ENCODE assay signal across 8 cellular contexts in the genomic region with DNA sequence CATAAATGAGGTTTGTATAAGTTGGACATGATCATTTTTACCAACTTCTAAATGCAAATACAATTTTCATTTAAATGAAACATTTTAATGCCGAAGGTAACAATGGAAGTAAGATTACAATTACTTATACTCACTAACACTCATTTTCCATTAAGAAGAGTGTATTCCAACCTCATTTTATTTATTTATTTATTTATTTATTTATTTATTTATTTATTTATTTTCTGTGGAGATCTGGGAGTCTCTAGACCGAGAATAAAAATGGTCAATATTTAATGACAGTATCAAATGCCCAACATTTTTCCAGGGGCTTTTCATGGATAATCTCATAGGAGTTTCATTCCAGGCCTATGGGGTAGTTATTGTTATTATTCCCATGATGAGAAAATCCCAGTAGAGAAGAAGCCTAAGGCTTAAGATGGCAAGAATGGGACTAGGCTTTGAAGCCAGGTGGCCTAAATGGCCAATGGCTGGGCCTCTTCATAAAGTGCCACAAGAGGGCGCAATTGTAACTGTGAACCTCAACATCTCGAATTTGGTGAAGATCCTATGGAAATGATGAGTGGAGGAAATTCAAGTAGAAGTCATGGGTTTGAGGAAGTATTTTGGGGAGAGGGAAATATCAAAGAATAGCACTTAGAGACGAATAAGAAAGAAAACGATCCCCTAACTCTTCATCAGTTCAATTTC. TPM values are rescaled to one million over a fixed set of nuclear protein-coding genes. Genes with fewer than 3 reads are reported as not detected.
DNase-seq lines count a peak whose midpoint lies in the region; ATAC-seq and TF ChIP-seq lines count a peak whose summit lies in the region.

No MANE protein-coding gene starts in this region.

- H3K79me2 ChIP-seq in DOHH2 (ENCODE audit: control insufficient read depth, low read length): no peaks in the 10 kb centered on the region

- no peaks in the 10 kb centered on the region for H3K9me2 ChIP-seq in DOHH2 (replicated peaks; ENCODE audit: control insufficient read depth, low read length)

- peak; percentile 90 for TF ChIP-seq CTCF in DOHH2 (IDR thresholded peaks at IDR 0.05; ENCODE audit: low read depth, low read length, poor library complexity, severe bottlenecking)
- peak; percentile 6 for TF ChIP-seq CTCF in lung (IDR thresholded peaks at IDR 0.05; ENCODE audit: control extremely low read depth, extremely low read depth)

- H3F3A ChIP-seq in DOHH2 (ENCODE audit: control insufficient read depth, insufficient read depth): no peaks in the 10 kb centered on the region

- H4K20me1 ChIP-seq in DOHH2 (ENCODE audit: control insufficient read depth, insufficient read depth, low read depth, low read length): no peaks in the 10 kb centered on the region

- H3K27me3 ChIP-seq in DOHH2 (ENCODE audit: control insufficient read depth, low read length): no peaks in the 10 kb centered on the region
- H3K27me3 ChIP-seq in adipocyte (replicated peaks; ENCODE audit: control insufficient read depth, insufficient read depth, low read length): no peaks in the 10 kb centered on the region
- H3K27me3 ChIP-seq in lung (ENCODE audit: control insufficient read depth, insufficient read depth): no peaks in the 10 kb centered on the region

- H3K9ac ChIP-seq in adipocyte (ENCODE audit: low read length): peak overlapping the region; percentile 25

- peak; percentile 69 for DNase-seq in KBM-7
- peak; percentile 56 for DNase-seq in adipocyte (ENCODE audit: low read depth)
- DNase-seq in lung (ENCODE audit: low spot score): no peak
- DNase-seq in NCI-H1048 (lab: John Stamatoyannopoulos, UW): no peak
- no peak for DNase-seq in kidney glomerular epithelial cell (lab: John Stamatoyannopoulos, UW)
- DNase-seq in NCI-H2171 treated with DMSO at 0.1 percent for 48 hours (lab: John Stamatoyannopoulos, UW): no peak

- WGBS in lung, 2 donors: 52 to 59% methylated on average over 6 of the region's 6 CpGs

- no peak overlapping the region for H3K4me2 ChIP-seq in DOHH2 (ENCODE audit: low read length)

- no peak overlapping the region for H3K27ac ChIP-seq in DOHH2 (ENCODE audit: low read depth, low read length)
- H3K27ac ChIP-seq in lung (ENCODE audit: low read depth in 1 of 2, low read length in 1 of 2): no peak overlapping the region

- in situ Hi-C loops in KBM-7 (cut with MboI; ENCODE audit: low pct_unique_long_range_greater_than_20kb, low sequenced_read_pairs): no loop called here

- H3K4me3 ChIP-seq in DOHH2 (ENCODE audit: low read length): no peak overlapping the region
- H3K4me3 ChIP-seq in adipocyte (ENCODE audit: low read length): no peak overlapping the region
- H3K4me3 ChIP-seq in lung: no peak overlapping the region

- no peaks in the 10 kb centered on the region for H3K36me3 ChIP-seq in DOHH2 (ENCODE audit: control insufficient read depth, low read length)
- peaks cover 79% of the 10 kb centered on the region for H3K36me3 ChIP-seq in adipocyte (ENCODE audit: control insufficient read depth, insufficient read depth, low read length, severe bottlenecking)
- H3K36me3 ChIP-seq in lung (ENCODE audit: control insufficient read depth in 2 of 2, insufficient read depth in 2 of 2, low read length in 2 of 2): peaks cover 0 to 3% of the 10 kb centered on the region in 2 donors

- no peaks in the 10 kb centered on the region for H3K4me1 ChIP-seq in DOHH2 (ENCODE audit: control insufficient read depth, low read length)
- peaks cover 57% of the 10 kb centered on the region for H3K4me1 ChIP-seq in adipocyte (ENCODE audit: control insufficient read depth, insufficient read depth, low read length)
- peaks cover 0 to 1% of the 10 kb centered on the region in 2 donors for H3K4me1 ChIP-seq in lung (ENCODE audit: control insufficient read depth in 2 of 2, insufficient read depth in 2 of 2, low read length in 2 of 2)

- ATAC-seq in GM19328 (IDR thresholded peaks at IDR 0.05; ENCODE audit: unreplicated experiment) (peak; percentile 65), lung (ENCODE audit: insufficient read depth, low FRiP score) (no peak)

- H3K9me3 ChIP-seq in DOHH2 (ENCODE audit: control insufficient read depth, insufficient read depth, low read length) (no peaks in the 10 kb centered on the region), adipocyte (ENCODE audit: control insufficient read depth, low read length) (no peaks in the 10 kb centered on the region), lung (ENCODE audit: control insufficient read depth in 2 of 2, insufficient read depth in 1 of 2, low read length in 1 of 2) (no peaks in the 10 kb centered on the region)

RNA-seq across cellular contexts. Expression of gene VGLL3, which starts 21.3 kb away (rescaled TPM):
- total RNA-seq in lung: 10 to 100 TPM; 32.8 to 49.2 TPM
- polyA plus RNA-seq in lung: 1 to 10 TPM; 4.3 to 7.4 TPM

Comparison
In these comparisons a context has a peak if more than half of its experiments do, and no peak if none do; other contexts are left out.
1. DNase-seq: peak in KBM-7 (single experiment) and adipocyte (single experiment); none in lung (single experiment), NCI-H1048 (single experiment), kidney glomerular epithelial cell (single experiment) and NCI-H2171 treated with DMSO at 0.1 percent for 48 hours (single experiment).